In genomic region chr9:114216081-114216480, GRCh38 we compare ENCODE assay signal across 12 cellular contexts.
DNase-seq lines count a peak whose midpoint lies in the region; ATAC-seq and FAIRE-seq lines count a peak whose summit lies in the region.
"Had no signal": no experiment of that assay in that cellular context is flagged by ENCODE, and none has a peak within 500 bp of the region (broad histone marks: within the 10 kb centered on the region; RNA-seq: fewer than 3 reads in every experiment).

No MANE protein-coding gene starts in this region.

- no peak for ATAC-seq in esophagus mucosa
- ATAC-seq: lower lobe of right lung had no signal

- peak in 9 of 14 donors; percentile 5 to 71 (median 30) for DNase-seq in C1 segment of cervical spinal cord (lab: John Stamatoyannopoulos, UW)
- peak; percentile 1 for DNase-seq in NCI-H82 treated with DMSO at 0.1 percent for 48 hours (lab: John Stamatoyannopoulos, UW; ENCODE audit: unreplicated experiment)
- peak; percentile 46 for DNase-seq in fibroblast of the conjunctiva (ENCODE audit: low read depth)
- DNase-seq in nucleus accumbens (lab: John Stamatoyannopoulos, UW) = peak in 36 of 56 donors; percentile 5 to 75 (median 22)
- no peak for DNase-seq in cortex of kidney (lab: John Stamatoyannopoulos, UW)
- DNase-seq in GDM1 (lab: John Stamatoyannopoulos, UW) = no peak
- DNase-seq in RCC 7860 (ENCODE audit: low spot score) = no peak
- DNase-seq: activated CD4-positive, alpha-beta T cell treated with anti-CD3 and anti-CD28 coated beads for 48 hours; AML-193; lower lobe of right lung; NCI-H2081 had no signal

- FAIRE-seq in RCC 7860 (lab: Jason Lieb, UNC) = no peak

Comparison
In these comparisons a context has a peak if more than half of its experiments do, and no peak if none do; other contexts are left out.
1. DNase-seq: peak in C1 segment of cervical spinal cord (9 of 14), NCI-H82 treated with DMSO at 0.1 percent for 48 hours (single experiment), fibroblast of the conjunctiva (single experiment) and nucleus accumbens (36 of 56); none in cortex of kidney (single experiment), GDM1 (single experiment) and RCC 7860 (single experiment).